In genomic region chr2:27078267-27079194, GRCh38 we compare ENCODE assay signal across 8 cellular contexts. TPM values are rescaled to one million over a fixed set of nuclear protein-coding genes. Genes with fewer than 3 reads are reported as not detected.
DNase-seq lines count a peak whose midpoint lies in the region; ATAC-seq, FAIRE-seq and TF ChIP-seq lines count a peak whose summit lies in the region.

EMILIN1 (plus strand) TSS chr2:27078615; CDS start chr2:27079066, 451 bp downstream.

- no peak for FAIRE-seq in GM19239 (lab: Jason Lieb, UNC)

- DNase-seq in activated naive CD4-positive, alpha-beta T cell treated with anti-CD3 and anti-CD28 coated beads for 36 hours, result no peak
- DNase-seq in activated naive CD4-positive, alpha-beta T cell treated with anti-CD3 and anti-CD28 coated beads, Interleukin-2, amount 10 ng/mL, durations not matched to agents 7 days and 5 days, result no peak
- DNase-seq in erythroblast (lab: John Stamatoyannopoulos, UW) (peak; percentile 32 to 33), vagina (ENCODE audit: extremely low spot score in 2 of 2) (no peak), cerebellar nuclear complex (lab: John Stamatoyannopoulos, UW) (no peak), GM19239 (ENCODE audit: insufficient read length, low spot score) (no peak)
- DNase-seq in stimulated activated naive CD8-positive, alpha-beta T cell treated with anti-CD3 and anti-CD28 coated beads, Interleukin-15, amount 100 ng/mL, for 72 hours, result no peak

- H3K4me3 ChIP-seq in mucosa of stomach (ENCODE audit: low read length), result no peak within 1 kb of the TSS
- peak within 1 kb of the TSS; percentile 60 to 77 for H3K4me3 ChIP-seq in vagina

- no peaks in the 10 kb centered on the region for H3K36me3 ChIP-seq in mucosa of stomach (ENCODE audit: control insufficient read depth, insufficient read depth, low read length)
- no peaks in the 10 kb centered on the region for H3K36me3 ChIP-seq in vagina

- H3K4me3 Mint-ChIP-seq in activated naive CD4-positive, alpha-beta T cell treated with anti-CD3 and anti-CD28 coated beads for 36 hours, result no peak within 1 kb of the TSS
- H3K4me3 Mint-ChIP-seq in activated naive CD4-positive, alpha-beta T cell treated with anti-CD3 and anti-CD28 coated beads, Interleukin-2, amount 10 ng/mL, durations not matched to agents 7 days and 5 days, result no peak within 1 kb of the TSS
- no peak within 1 kb of the TSS for H3K4me3 Mint-ChIP-seq in stimulated activated naive CD8-positive, alpha-beta T cell treated with anti-CD3 and anti-CD28 coated beads, Interleukin-15, amount 100 ng/mL, for 72 hours

- H3K27ac ChIP-seq in vagina, result peak within 1 kb of the TSS; percentile 89

- peak; percentile 34 for TF ChIP-seq POLR2A in erythroblast (IDR thresholded peaks at IDR 0.05; ENCODE audit: low read length)
- peak in 1 of 2 donors; percentile 70 for TF ChIP-seq POLR2A in vagina (IDR thresholded peaks at IDR 0.05)

- CTCF ChIA-PET in activated naive CD4-positive, alpha-beta T cell treated with anti-CD3 and anti-CD28 coated beads for 36 hours (lab: Charles Lee), result interaction anchor here (1.2 kb wide), 1 partner anchor 55 kb away, joined by 3 read pairs; no protein-coding TSS in a partner anchor
- CTCF ChIA-PET in activated naive CD4-positive, alpha-beta T cell treated with anti-CD3 and anti-CD28 coated beads, Interleukin-2, amount 10 ng/mL, durations not matched to agents 7 days and 5 days (lab: Charles Lee), result interaction anchor here (0.7 to 0.9 kb wide), 2 partner anchors 28 to 684 kb away, joined by 3 to 4 read pairs; no protein-coding TSS in a partner anchor

- peaks cover 39% of the 10 kb centered on the region for H3K4me1 Mint-ChIP-seq in activated naive CD4-positive, alpha-beta T cell treated with anti-CD3 and anti-CD28 coated beads for 36 hours (ENCODE audit: low read depth)
- peaks cover 56% of the 10 kb centered on the region for H3K4me1 Mint-ChIP-seq in activated naive CD4-positive, alpha-beta T cell treated with anti-CD3 and anti-CD28 coated beads, Interleukin-2, amount 10 ng/mL, durations not matched to agents 7 days and 5 days
- H3K4me1 Mint-ChIP-seq in stimulated activated naive CD8-positive, alpha-beta T cell treated with anti-CD3 and anti-CD28 coated beads, Interleukin-15, amount 100 ng/mL, for 72 hours, result peaks cover 68% of the 10 kb centered on the region

- peaks cover 7% of the 10 kb centered on the region for H3K27me3 ChIP-seq in mucosa of stomach (ENCODE audit: control insufficient read depth, insufficient read depth, low read length)
- no peaks in the 10 kb centered on the region for H3K27me3 ChIP-seq in vagina

- no peaks in the 10 kb centered on the region for H3K9me3 ChIP-seq in mucosa of stomach (ENCODE audit: control insufficient read depth, low read length)
- H3K9me3 ChIP-seq in vagina, result no peaks in the 10 kb centered on the region

- H3K9me3 Mint-ChIP-seq in activated naive CD4-positive, alpha-beta T cell treated with anti-CD3 and anti-CD28 coated beads for 36 hours, result no peaks in the 10 kb centered on the region
- no peaks in the 10 kb centered on the region for H3K9me3 Mint-ChIP-seq in activated naive CD4-positive, alpha-beta T cell treated with anti-CD3 and anti-CD28 coated beads, Interleukin-2, amount 10 ng/mL, durations not matched to agents 7 days and 5 days
- H3K9me3 Mint-ChIP-seq in stimulated activated naive CD8-positive, alpha-beta T cell treated with anti-CD3 and anti-CD28 coated beads, Interleukin-15, amount 100 ng/mL, for 72 hours, result no peaks in the 10 kb centered on the region

- ATAC-seq in stimulated activated naive CD8-positive, alpha-beta T cell treated with anti-CD3 and anti-CD28 coated beads, Interleukin-15, amount 100 ng/mL, for 72 hours, result no peak

- no peaks in the 10 kb centered on the region for H3K36me3 Mint-ChIP-seq in activated naive CD4-positive, alpha-beta T cell treated with anti-CD3 and anti-CD28 coated beads for 36 hours (ENCODE audit: low read depth)
- H3K36me3 Mint-ChIP-seq in activated naive CD4-positive, alpha-beta T cell treated with anti-CD3 and anti-CD28 coated beads, Interleukin-2, amount 10 ng/mL, durations not matched to agents 7 days and 5 days, result peaks cover 2% of the 10 kb centered on the region

- H3K4me1 ChIP-seq in mucosa of stomach (ENCODE audit: control insufficient read depth, insufficient read depth, low read length) (peaks cover 23% of the 10 kb centered on the region), vagina (peaks cover 77% of the 10 kb centered on the region)

- TF ChIP-seq CTCF in vagina (IDR thresholded peaks at IDR 0.05), result no peak

- peak within 1 kb of the TSS; percentile 15 for H3K27ac Mint-ChIP-seq in activated naive CD4-positive, alpha-beta T cell treated with anti-CD3 and anti-CD28 coated beads for 36 hours
- H3K27ac Mint-ChIP-seq in activated naive CD4-positive, alpha-beta T cell treated with anti-CD3 and anti-CD28 coated beads, Interleukin-2, amount 10 ng/mL, durations not matched to agents 7 days and 5 days, result no peak within 1 kb of the TSS
- no peak within 1 kb of the TSS for H3K27ac Mint-ChIP-seq in stimulated activated naive CD8-positive, alpha-beta T cell treated with anti-CD3 and anti-CD28 coated beads, Interleukin-15, amount 100 ng/mL, for 72 hours

- peak within 1 kb of the TSS; percentile 55 for H3K9ac ChIP-seq in mucosa of stomach (ENCODE audit: low read length)

- intact Hi-C loops in activated naive CD4-positive, alpha-beta T cell treated with anti-CD3 and anti-CD28 coated beads for 36 hours (cut with micrococcal nuclease), result no loop called here
- intact Hi-C loops in vagina (cut with DNase I), result no loop called here

- H3K27me3 Mint-ChIP-seq in activated naive CD4-positive, alpha-beta T cell treated with anti-CD3 and anti-CD28 coated beads for 36 hours (ENCODE audit: low read depth), result no peaks in the 10 kb centered on the region
- H3K27me3 Mint-ChIP-seq in activated naive CD4-positive, alpha-beta T cell treated with anti-CD3 and anti-CD28 coated beads, Interleukin-2, amount 10 ng/mL, durations not matched to agents 7 days and 5 days, result peaks cover 12% of the 10 kb centered on the region
- no peaks in the 10 kb centered on the region for H3K27me3 Mint-ChIP-seq in stimulated activated naive CD8-positive, alpha-beta T cell treated with anti-CD3 and anti-CD28 coated beads, Interleukin-15, amount 100 ng/mL, for 72 hours

RNA-seq across cellular contexts. Expression of gene EMILIN1, which starts in this region (rescaled TPM):
- total RNA-seq in activated naive CD4-positive, alpha-beta T cell treated with anti-CD3 and anti-CD28 coated beads for 36 hours, result under 1 TPM; 0.15 to 0.29 TPM
- total RNA-seq in vagina, result 100 TPM

Comparison
In these comparisons a context has a peak if more than half of its experiments do, and no peak if none do; other contexts are left out.
1. RNA of gene EMILIN1 (total RNA-seq): 100 TPM in vagina (single experiment); 0.15 to 0.29 TPM in activated naive CD4-positive, alpha-beta T cell treated with anti-CD3 and anti-CD28 coated beads for 36 hours; every median in the first group is over 10 times any median in the second.
2. DNase-seq: peak in erythroblast (2 of 2); none in activated naive CD4-positive, alpha-beta T cell treated with anti-CD3 and anti-CD28 coated beads for 36 hours (single experiment), activated naive CD4-positive, alpha-beta T cell treated with anti-CD3 and anti-CD28 coated beads, Interleukin-2, amount 10 ng/mL, durations not matched to agents 7 days and 5 days (single experiment), vagina (0 of 2), cerebellar nuclear complex (0 of 2), stimulated activated naive CD8-positive, alpha-beta T cell treated with anti-CD3 and anti-CD28 coated beads, Interleukin-15, amount 100 ng/mL, for 72 hours (0 of 2) and GM19239 (single experiment).